In the genomic region with DNA sequence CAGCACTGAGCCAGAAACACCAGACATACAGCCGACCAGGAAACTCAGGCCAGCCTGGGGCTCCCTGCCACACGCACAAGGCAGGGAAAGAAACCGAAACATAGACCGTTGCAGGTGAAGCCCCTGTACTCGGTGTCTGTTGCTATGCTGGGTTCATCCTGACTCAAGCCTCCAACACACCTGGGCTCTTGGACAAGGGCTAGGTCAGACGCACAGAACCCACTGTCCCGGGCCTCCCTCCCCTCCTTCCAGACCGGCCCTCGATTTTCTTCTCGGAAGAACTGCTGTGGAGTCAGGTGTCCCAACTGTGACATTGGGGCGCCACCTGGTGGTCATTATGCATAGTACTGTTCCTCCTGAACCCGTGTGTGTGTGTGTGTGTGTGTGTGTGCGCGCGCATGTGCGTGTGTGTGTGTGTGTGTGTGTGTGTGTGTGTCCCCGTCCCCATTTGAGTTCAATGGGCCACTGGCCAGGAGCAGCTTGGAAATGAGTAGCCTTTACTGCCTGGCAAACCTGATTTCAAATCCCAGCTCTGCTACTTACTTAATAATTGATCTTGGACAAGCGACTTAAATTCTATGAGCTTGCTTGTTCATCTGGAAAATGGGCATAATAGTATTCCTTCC, we compare ENCODE assay signal across 1 cellular context.
TF ChIP-seq lines count a peak whose summit lies in the region.

No MANE protein-coding gene starts in this region.

TF ChIP-seq in HepG2, 621 proteins besides CTCF, POLR2A, EP300 and RAD21 (continued from another document and continues in another):
- TF ChIP-seq, protein P1, sequence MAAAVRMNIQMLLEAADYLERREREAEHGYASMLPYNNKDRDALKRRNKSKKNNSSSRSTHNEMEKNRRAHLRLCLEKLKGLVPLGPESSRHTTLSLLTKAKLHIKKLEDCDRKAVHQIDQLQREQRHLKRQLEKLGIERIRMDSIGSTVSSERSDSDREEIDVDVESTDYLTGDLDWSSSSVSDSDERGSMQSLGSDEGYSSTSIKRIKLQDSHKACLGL (CRISPR knock-in tag; IDR thresholded peaks at IDR 0.05): no peak
- TF ChIP-seq ZNF619 (CRISPR knock-in tag; IDR thresholded peaks at IDR 0.05) (peak; percentile 76; the same call in 1 of the 2 replicates), SMC3 (IDR thresholded peaks at IDR 0.05; ENCODE audit: low read length) (peak; percentile 90), MIXL1 (CRISPR knock-in tag; IDR thresholded peaks at IDR 0.05) (no peak), TEAD3 (CRISPR knock-in tag; optimal IDR thresholded peaks at IDR 0.05; ENCODE audit: borderline replicate concordance) (peak; percentile 36), ZNF180 (CRISPR knock-in tag; IDR thresholded peaks at IDR 0.05; ENCODE audit: borderline replicate concordance, low read depth) (no peak), ZNF782 (CRISPR knock-in tag; IDR thresholded peaks at IDR 0.05; ENCODE audit: borderline replicate concordance) (no peak), KAT8 (CRISPR knock-in tag; IDR thresholded peaks at IDR 0.05) (no peak), SP140L (CRISPR knock-in tag; IDR thresholded peaks at IDR 0.05; ENCODE audit: borderline replicate concordance) (no peak), ZNF598 (CRISPR knock-in tag; IDR thresholded peaks at IDR 0.05; ENCODE audit: borderline replicate concordance) (peak; percentile 62; the same call in 1 of the 2 replicates), NFATC3 (CRISPR knock-in tag; IDR thresholded peaks at IDR 0.05) (no peak), CENPX (CRISPR knock-in tag; IDR thresholded peaks at IDR 0.05) (no peak), NONO (IDR thresholded peaks at IDR 0.05) (no peak), NONO (CRISPR knock-in tag; conservative IDR thresholded peaks at IDR 0.05) (0 out of 2 replicates have a peak, but pooled peaks have one; percentile 25), RBFOX2 (IDR thresholded peaks at IDR 0.05; ENCODE audit: low read depth, low read length) (no peak), ARNT (IDR thresholded peaks at IDR 0.05) (no peak), ZNF264 (CRISPR knock-in tag; IDR thresholded peaks at IDR 0.05) (no peak), BRCA1 (CRISPR knock-in tag; IDR thresholded peaks at IDR 0.05) (no peak), RXRB (CRISPR knock-in tag; IDR thresholded peaks at IDR 0.05; ENCODE audit: borderline replicate concordance) (no peak), SMAD9 (CRISPR knock-in tag; IDR thresholded peaks at IDR 0.05) (no peak)
- TF ChIP-seq, protein P2, sequence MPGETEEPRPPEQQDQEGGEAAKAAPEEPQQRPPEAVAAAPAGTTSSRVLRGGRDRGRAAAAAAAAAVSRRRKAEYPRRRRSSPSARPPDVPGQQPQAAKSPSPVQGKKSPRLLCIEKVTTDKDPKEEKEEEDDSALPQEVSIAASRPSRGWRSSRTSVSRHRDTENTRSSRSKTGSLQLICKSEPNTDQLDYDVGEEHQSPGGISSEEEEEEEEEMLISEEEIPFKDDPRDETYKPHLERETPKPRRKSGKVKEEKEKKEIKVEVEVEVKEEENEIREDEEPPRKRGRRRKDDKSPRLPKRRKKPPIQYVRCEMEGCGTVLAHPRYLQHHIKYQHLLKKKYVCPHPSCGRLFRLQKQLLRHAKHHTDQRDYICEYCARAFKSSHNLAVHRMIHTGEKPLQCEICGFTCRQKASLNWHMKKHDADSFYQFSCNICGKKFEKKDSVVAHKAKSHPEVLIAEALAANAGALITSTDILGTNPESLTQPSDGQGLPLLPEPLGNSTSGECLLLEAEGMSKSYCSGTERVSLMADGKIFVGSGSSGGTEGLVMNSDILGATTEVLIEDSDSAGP (CRISPR knock-in tag; IDR thresholded peaks at IDR 0.05; ENCODE audit: borderline replicate concordance): no peak
- TF ChIP-seq, protein P3, sequence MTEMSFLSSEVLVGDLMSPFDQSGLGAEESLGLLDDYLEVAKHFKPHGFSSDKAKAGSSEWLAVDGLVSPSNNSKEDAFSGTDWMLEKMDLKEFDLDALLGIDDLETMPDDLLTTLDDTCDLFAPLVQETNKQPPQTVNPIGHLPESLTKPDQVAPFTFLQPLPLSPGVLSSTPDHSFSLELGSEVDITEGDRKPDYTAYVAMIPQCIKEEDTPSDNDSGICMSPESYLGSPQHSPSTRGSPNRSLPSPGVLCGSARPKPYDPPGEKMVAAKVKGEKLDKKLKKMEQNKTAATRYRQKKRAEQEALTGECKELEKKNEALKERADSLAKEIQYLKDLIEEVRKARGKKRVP (CRISPR knock-in tag; IDR thresholded peaks at IDR 0.05): no peak
- TF ChIP-seq, protein P4, sequence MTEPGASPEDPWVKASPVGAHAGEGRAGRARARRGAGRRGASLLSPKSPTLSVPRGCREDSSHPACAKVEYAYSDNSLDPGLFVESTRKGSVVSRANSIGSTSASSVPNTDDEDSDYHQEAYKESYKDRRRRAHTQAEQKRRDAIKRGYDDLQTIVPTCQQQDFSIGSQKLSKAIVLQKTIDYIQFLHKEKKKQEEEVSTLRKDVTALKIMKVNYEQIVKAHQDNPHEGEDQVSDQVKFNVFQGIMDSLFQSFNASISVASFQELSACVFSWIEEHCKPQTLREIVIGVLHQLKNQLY (CRISPR knock-in tag; IDR thresholded peaks at IDR 0.05): no peak
- TF ChIP-seq, protein P5, sequence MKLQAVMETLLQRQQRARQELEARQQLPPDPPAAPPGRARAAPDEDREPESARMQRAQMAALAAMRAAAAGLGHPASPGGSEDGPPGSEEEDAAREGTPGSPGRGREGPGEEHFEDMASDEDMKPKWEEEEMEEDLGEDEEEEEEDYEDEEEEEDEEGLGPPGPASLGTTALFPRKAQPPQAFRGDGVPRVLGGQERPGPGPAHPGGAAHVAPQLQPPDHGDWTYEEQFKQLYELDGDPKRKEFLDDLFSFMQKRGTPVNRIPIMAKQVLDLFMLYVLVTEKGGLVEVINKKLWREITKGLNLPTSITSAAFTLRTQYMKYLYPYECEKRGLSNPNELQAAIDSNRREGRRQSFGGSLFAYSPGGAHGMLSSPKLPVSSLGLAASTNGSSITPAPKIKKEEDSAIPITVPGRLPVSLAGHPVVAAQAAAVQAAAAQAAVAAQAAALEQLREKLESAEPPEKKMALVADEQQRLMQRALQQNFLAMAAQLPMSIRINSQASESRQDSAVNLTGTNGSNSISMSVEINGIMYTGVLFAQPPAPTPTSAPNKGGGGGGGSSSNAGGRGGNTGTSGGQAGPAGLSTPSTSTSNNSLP (IDR thresholded peaks at IDR 0.05; ENCODE audit: low read depth, low read length): no peak
- TF ChIP-seq, protein P6, sequence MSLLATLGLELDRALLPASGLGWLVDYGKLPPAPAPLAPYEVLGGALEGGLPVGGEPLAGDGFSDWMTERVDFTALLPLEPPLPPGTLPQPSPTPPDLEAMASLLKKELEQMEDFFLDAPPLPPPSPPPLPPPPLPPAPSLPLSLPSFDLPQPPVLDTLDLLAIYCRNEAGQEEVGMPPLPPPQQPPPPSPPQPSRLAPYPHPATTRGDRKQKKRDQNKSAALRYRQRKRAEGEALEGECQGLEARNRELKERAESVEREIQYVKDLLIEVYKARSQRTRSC (CRISPR knock-in tag; IDR thresholded peaks at IDR 0.05; ENCODE audit: low read depth): no peak
- TF ChIP-seq, protein P7, sequence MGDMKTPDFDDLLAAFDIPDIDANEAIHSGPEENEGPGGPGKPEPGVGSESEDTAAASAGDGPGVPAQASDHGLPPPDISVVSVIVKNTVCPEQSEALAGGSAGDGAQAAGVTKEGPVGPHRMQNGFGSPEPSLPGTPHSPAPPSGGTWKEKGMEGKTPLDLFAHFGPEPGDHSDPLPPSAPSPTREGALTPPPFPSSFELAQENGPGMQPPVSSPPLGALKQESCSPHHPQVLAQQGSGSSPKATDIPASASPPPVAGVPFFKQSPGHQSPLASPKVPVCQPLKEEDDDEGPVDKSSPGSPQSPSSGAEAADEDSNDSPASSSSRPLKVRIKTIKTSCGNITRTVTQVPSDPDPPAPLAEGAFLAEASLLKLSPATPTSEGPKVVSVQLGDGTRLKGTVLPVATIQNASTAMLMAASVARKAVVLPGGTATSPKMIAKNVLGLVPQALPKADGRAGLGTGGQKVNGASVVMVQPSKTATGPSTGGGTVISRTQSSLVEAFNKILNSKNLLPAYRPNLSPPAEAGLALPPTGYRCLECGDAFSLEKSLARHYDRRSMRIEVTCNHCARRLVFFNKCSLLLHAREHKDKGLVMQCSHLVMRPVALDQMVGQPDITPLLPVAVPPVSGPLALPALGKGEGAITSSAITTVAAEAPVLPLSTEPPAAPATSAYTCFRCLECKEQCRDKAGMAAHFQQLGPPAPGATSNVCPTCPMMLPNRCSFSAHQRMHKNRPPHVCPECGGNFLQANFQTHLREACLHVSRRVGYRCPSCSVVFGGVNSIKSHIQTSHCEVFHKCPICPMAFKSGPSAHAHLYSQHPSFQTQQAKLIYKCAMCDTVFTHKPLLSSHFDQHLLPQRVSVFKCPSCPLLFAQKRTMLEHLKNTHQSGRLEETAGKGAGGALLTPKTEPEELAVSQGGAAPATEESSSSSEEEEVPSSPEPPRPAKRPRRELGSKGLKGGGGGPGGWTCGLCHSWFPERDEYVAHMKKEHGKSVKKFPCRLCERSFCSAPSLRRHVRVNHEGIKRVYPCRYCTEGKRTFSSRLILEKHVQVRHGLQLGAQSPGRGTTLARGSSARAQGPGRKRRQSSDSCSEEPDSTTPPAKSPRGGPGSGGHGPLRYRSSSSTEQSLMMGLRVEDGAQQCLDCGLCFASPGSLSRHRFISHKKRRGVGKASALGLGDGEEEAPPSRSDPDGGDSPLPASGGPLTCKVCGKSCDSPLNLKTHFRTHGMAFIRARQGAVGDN (CRISPR knock-in tag; IDR thresholded peaks at IDR 0.05): peak; percentile 33; the same call in 1 of the 2 replicates
- TF ChIP-seq, protein P8, sequence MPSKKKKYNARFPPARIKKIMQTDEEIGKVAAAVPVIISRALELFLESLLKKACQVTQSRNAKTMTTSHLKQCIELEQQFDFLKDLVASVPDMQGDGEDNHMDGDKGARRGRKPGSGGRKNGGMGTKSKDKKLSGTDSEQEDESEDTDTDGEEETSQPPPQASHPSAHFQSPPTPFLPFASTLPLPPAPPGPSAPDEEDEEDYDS (CRISPR knock-in tag; IDR thresholded peaks at IDR 0.05): no peak
- TF ChIP-seq, protein P9, sequence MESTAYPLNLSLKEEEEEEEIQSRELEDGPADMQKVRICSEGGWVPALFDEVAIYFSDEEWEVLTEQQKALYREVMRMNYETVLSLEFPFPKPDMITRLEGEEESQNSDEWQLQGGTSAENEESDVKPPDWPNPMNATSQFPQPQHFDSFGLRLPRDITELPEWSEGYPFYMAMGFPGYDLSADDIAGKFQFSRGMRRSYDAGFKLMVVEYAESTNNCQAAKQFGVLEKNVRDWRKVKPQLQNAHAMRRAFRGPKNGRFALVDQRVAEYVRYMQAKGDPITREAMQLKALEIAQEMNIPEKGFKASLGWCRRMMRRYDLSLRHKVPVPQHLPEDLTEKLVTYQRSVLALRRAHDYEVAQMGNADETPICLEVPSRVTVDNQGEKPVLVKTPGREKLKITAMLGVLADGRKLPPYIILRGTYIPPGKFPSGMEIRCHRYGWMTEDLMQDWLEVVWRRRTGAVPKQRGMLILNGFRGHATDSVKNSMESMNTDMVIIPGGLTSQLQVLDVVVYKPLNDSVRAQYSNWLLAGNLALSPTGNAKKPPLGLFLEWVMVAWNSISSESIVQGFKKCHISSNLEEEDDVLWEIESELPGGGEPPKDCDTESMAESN (CRISPR knock-in tag; conservative IDR thresholded peaks at IDR 0.05): 0 out of 2 replicates have a peak, but pooled peaks have one; percentile 21
- TF ChIP-seq, protein P10, sequence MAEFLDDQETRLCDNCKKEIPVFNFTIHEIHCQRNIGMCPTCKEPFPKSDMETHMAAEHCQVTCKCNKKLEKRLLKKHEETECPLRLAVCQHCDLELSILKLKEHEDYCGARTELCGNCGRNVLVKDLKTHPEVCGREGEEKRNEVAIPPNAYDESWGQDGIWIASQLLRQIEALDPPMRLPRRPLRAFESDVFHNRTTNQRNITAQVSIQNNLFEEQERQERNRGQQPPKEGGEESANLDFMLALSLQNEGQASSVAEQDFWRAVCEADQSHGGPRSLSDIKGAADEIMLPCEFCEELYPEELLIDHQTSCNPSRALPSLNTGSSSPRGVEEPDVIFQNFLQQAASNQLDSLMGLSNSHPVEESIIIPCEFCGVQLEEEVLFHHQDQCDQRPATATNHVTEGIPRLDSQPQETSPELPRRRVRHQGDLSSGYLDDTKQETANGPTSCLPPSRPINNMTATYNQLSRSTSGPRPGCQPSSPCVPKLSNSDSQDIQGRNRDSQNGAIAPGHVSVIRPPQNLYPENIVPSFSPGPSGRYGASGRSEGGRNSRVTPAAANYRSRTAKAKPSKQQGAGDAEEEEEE (CRISPR knock-in tag; IDR thresholded peaks at IDR 0.05; ENCODE audit: borderline replicate concordance): 0 out of 2 replicates have a peak, but pooled peaks have one; percentile 58
- TF ChIP-seq, protein P11, sequence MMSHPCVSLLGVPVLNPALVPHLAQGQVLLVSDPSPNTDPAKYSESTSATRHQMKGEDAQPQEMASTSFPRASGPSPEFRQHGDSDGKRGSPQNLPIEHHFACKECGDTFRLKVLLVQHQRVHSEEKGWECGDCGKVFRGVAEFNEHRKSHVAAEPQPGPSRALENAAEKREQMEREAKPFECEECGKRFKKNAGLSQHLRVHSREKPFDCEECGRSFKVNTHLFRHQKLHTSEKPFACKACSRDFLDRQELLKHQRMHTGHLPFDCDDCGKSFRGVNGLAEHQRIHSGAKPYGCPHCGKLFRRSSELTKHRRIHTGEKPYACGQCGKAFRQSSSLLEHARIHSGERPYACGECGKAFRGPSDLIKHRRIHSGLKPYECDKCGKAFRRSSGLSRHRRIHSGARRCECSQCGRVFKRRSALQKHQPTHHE (CRISPR knock-in tag; IDR thresholded peaks at IDR 0.05; ENCODE audit: borderline replicate concordance): no peak
- TF ChIP-seq, protein P12, sequence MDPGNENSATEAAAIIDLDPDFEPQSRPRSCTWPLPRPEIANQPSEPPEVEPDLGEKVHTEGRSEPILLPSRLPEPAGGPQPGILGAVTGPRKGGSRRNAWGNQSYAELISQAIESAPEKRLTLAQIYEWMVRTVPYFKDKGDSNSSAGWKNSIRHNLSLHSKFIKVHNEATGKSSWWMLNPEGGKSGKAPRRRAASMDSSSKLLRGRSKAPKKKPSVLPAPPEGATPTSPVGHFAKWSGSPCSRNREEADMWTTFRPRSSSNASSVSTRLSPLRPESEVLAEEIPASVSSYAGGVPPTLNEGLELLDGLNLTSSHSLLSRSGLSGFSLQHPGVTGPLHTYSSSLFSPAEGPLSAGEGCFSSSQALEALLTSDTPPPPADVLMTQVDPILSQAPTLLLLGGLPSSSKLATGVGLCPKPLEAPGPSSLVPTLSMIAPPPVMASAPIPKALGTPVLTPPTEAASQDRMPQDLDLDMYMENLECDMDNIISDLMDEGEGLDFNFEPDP (CRISPR knock-in tag; conservative IDR thresholded peaks at IDR 0.05): no peak
- TF ChIP-seq, protein P13, sequence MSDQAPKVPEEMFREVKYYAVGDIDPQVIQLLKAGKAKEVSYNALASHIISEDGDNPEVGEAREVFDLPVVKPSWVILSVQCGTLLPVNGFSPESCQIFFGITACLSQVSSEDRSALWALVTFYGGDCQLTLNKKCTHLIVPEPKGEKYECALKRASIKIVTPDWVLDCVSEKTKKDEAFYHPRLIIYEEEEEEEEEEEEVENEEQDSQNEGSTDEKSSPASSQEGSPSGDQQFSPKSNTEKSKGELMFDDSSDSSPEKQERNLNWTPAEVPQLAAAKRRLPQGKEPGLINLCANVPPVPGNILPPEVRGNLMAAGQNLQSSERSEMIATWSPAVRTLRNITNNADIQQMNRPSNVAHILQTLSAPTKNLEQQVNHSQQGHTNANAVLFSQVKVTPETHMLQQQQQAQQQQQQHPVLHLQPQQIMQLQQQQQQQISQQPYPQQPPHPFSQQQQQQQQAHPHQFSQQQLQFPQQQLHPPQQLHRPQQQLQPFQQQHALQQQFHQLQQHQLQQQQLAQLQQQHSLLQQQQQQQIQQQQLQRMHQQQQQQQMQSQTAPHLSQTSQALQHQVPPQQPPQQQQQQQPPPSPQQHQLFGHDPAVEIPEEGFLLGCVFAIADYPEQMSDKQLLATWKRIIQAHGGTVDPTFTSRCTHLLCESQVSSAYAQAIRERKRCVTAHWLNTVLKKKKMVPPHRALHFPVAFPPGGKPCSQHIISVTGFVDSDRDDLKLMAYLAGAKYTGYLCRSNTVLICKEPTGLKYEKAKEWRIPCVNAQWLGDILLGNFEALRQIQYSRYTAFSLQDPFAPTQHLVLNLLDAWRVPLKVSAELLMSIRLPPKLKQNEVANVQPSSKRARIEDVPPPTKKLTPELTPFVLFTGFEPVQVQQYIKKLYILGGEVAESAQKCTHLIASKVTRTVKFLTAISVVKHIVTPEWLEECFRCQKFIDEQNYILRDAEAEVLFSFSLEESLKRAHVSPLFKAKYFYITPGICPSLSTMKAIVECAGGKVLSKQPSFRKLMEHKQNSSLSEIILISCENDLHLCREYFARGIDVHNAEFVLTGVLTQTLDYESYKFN (CRISPR knock-in tag; conservative IDR thresholded peaks at IDR 0.05): no peak
